In the genomic region with DNA sequence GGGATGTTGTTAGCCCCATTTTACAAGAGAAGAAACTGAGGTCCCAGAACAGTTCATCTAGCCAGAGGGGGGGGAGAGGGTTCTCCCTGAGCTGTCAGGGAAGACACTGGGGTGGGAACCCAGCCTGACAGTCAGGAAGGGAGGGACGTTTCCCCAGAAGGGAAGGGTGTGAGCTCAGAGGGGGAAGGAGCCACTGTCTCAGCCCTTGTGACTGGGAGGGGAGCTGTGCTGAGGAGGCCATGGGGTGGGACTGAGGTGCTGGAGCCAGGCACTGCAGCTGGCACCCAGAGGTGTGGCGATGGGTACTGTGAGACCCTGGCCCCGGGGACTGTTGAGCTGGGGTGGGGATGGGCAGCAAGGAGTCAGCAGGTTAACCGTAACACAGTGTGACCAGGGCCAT, we compare ENCODE assay signal across 14 cellular contexts.
"Had no signal": no experiment of that assay in that cellular context is flagged by ENCODE, and none has a peak within 500 bp of the region (broad histone marks: within the 10 kb centered on the region; RNA-seq: fewer than 3 reads in every experiment).

No MANE protein-coding gene starts in this region.

- H3K36me3 ChIP-seq: colonic mucosa, gastroesophageal sphincter had no signal

- H3K9me3 ChIP-seq: colonic mucosa, gastroesophageal sphincter had no signal

- H3K4me1 Mint-ChIP-seq: activated naive CD8-positive, alpha-beta T cell treated with anti-CD3 and anti-CD28 coated beads, Interleukin-2, amount 10 ng/mL, durations not matched to agents 7 days and 5 days had no signal

- H3K4me3 Mint-ChIP-seq: activated naive CD8-positive, alpha-beta T cell treated with anti-CD3 and anti-CD28 coated beads, Interleukin-2, amount 10 ng/mL, durations not matched to agents 7 days and 5 days; activated T-cell treated with anti-CD3 and anti-CD28 coated beads, Interleukin-2, amount 50 U/mL, for 72 hours; natural killer cell; T-helper 2 cell treated with Interferon-gamma antibody and Interleukin-4, amounts not matched to agents 5 μg/mL and 100 μg/mL, for 36 hours had no signal

- H3K9me3 Mint-ChIP-seq: activated naive CD8-positive, alpha-beta T cell treated with anti-CD3 and anti-CD28 coated beads, Interleukin-2, amount 10 ng/mL, durations not matched to agents 7 days and 5 days; activated T-cell treated with anti-CD3 and anti-CD28 coated beads, Interleukin-2, amount 50 U/mL, for 72 hours; natural killer cell; T-helper 2 cell treated with Interferon-gamma antibody and Interleukin-4, amounts not matched to agents 5 μg/mL and 100 μg/mL, for 36 hours had no signal

- H3K27me3 ChIP-seq: colonic mucosa, gastroesophageal sphincter had no signal

- H3K27ac Mint-ChIP-seq: activated naive CD8-positive, alpha-beta T cell treated with anti-CD3 and anti-CD28 coated beads, Interleukin-2, amount 10 ng/mL, durations not matched to agents 7 days and 5 days; activated T-cell treated with anti-CD3 and anti-CD28 coated beads, Interleukin-2, amount 50 U/mL, for 72 hours; natural killer cell; T-helper 2 cell treated with Interferon-gamma antibody and Interleukin-4, amounts not matched to agents 5 μg/mL and 100 μg/mL, for 36 hours had no signal

- H3K4me3 ChIP-seq: colonic mucosa, gastroesophageal sphincter had no signal

- H3K27ac ChIP-seq: colonic mucosa had no signal

- DNase-seq: activated CD4-positive, alpha-beta T cell treated with anti-CD3 and anti-CD28 coated beads for 1 hour; activated CD4-positive, alpha-beta T cell treated with anti-CD3 and anti-CD28 coated beads, Interleukin-2, amount 50 U/mL, for 48 hours; activated naive CD8-positive, alpha-beta T cell treated with anti-CD3 and anti-CD28 coated beads, Interleukin-2, amount 10 ng/mL, durations not matched to agents 7 days and 5 days; activated T-cell treated with anti-CD3 and anti-CD28 coated beads, Interleukin-2, amount 50 U/mL, for 72 hours; aorta; caudate nucleus; colonic mucosa; effector memory CD4-positive, alpha-beta T cell; mammary epithelial cell; natural killer cell; stimulated activated CD4-positive, alpha-beta T cell treated with anti-CD3 and anti-CD28 coated beads, Interleukin-12 subunit alpha, Interleukin-12 subunit beta, amount 100 ng/mL, for 4 hours; stimulated activated naive CD4-positive, alpha-beta T cell treated with Interleukin-2 at 50 U/mL for 16 hours had no signal

- H3K36me3 Mint-ChIP-seq: activated naive CD8-positive, alpha-beta T cell treated with anti-CD3 and anti-CD28 coated beads, Interleukin-2, amount 10 ng/mL, durations not matched to agents 7 days and 5 days; natural killer cell had no signal

- ATAC-seq: activated T-cell treated with anti-CD3 and anti-CD28 coated beads, Interleukin-2, amount 50 U/mL, for 72 hours; gastroesophageal sphincter; natural killer cell had no signal
